ENCODE assay signal across 15 cellular contexts in genomic region chr11:20047755-20048154, GRCh38.
DNase-seq lines count a peak whose midpoint lies in the region; ATAC-seq and TF ChIP-seq lines count a peak whose summit lies in the region.
"Had no signal": no experiment of that assay in that cellular context is flagged by ENCODE, and none has a peak within 500 bp of the region (broad histone marks: within the 10 kb centered on the region; RNA-seq: fewer than 3 reads in every experiment).

No MANE protein-coding gene starts in this region.

- TF ChIP-seq CTCF in cardiac muscle cell (IDR thresholded peaks at IDR 0.05; ENCODE audit: low read depth, low read length), result no peak
- no peak for TF ChIP-seq CTCF in chondrocyte (IDR thresholded peaks at IDR 0.05)
- TF ChIP-seq CTCF in neutrophil (IDR thresholded peaks at IDR 0.05), result no peak
- TF ChIP-seq CTCF in thyroid gland (IDR thresholded peaks at IDR 0.05), result no peak

- H3K4me3 ChIP-seq in cardiac muscle cell (no peak overlapping the region), neutrophil (ENCODE audit: low read depth in 1 of 2, low read length in 1 of 2) (no peak overlapping the region), thyroid gland (replicated peaks in 1 of 3) (no peak overlapping the region)

- H3K9me3 ChIP-seq in cardiac muscle cell (ENCODE audit: low read depth) (no peaks in the 10 kb centered on the region), neutrophil (no peaks in the 10 kb centered on the region), thyroid gland (no peaks in the 10 kb centered on the region)

- H3K4me1 Mint-ChIP-seq in chondrocyte (ENCODE audit: low read depth), result peaks cover 91% of the 10 kb centered on the region

- H3K27ac Mint-ChIP-seq in chondrocyte (ENCODE audit: unreplicated experiment), result peak overlapping the region; percentile 87

- DNase-seq in cardiac muscle cell (ENCODE audit: low read depth in 1 of 2, low spot score in 1 of 2) (no peak), Right ventricle myocardium inferior (ENCODE audit: missing footprints) (no peak), chondrocyte (ENCODE audit: low spot score) (no peak), thyroid gland (no peak), C1 segment of cervical spinal cord (lab: John Stamatoyannopoulos, UW) (no peak), CD1c-positive myeloid dendritic cell (ENCODE audit: extremely low spot score) (no peak)
- DNase-seq: DMS79 treated with DMSO at 0.1 percent for 48 hours, KBM-7, NCI-H1436 treated with DMSO at 0.1 percent for 48 hours, NCI-H2029 treated with DMSO at 0.1 percent for 48 hours, NCI-H2171 treated with DMSO at 0.1 percent for 48 hours, NCI-H748 treated with DMSO at 0.1 percent for 48 hours, RPMI8226 had no signal

- peak overlapping the region; percentile 93 for H3K27ac ChIP-seq in cardiac muscle cell
- H3K27ac ChIP-seq in neutrophil, result peak overlapping the region; percentile 67
- H3K27ac ChIP-seq in thyroid gland, result peak overlapping the region; percentile 47 to 87 (median 81)

- H3K36me3 Mint-ChIP-seq in chondrocyte (ENCODE audit: low read depth), result peaks cover 66% of the 10 kb centered on the region

- no peak for TF ChIP-seq POLR2A in thyroid gland (IDR thresholded peaks at IDR 0.05)

- WGBS in thyroid gland, 2 donors, result 91 to 92% methylated on average over 2 of the region's 2 CpGs

- intact Hi-C loops in Right ventricle myocardium inferior (cut with DNase I) (loop anchor here (2.0 kb wide), 2 partner anchors 65 to 95 kb away; no protein-coding TSS in a partner anchor), thyroid gland (cut with DNase I) (no loop called here)

- no peaks in the 10 kb centered on the region for H3K9me3 Mint-ChIP-seq in chondrocyte (ENCODE audit: low read depth)

- H3K36me3 ChIP-seq in cardiac muscle cell, result peaks cover 76% of the 10 kb centered on the region
- H3K36me3 ChIP-seq in neutrophil, result peaks cover 53% of the 10 kb centered on the region
- peaks cover 16 to 24% of the 10 kb centered on the region in 2 donors for H3K36me3 ChIP-seq in thyroid gland

- H3K4me1 ChIP-seq in cardiac muscle cell (ENCODE audit: low read depth) (peaks cover 54% of the 10 kb centered on the region), neutrophil (ENCODE audit: control insufficient read depth in 1 of 2, insufficient read depth in 1 of 2, low read depth in 1 of 2, low read length in 1 of 2) (peaks cover 5 to 27% of the 10 kb centered on the region in 2 experiments), thyroid gland (peaks cover 45 to 49% of the 10 kb centered on the region in 2 donors)

- no peak overlapping the region for H3K4me3 Mint-ChIP-seq in chondrocyte (ENCODE audit: unreplicated experiment)

- ATAC-seq in Right ventricle myocardium inferior, result no peak
- no peak for ATAC-seq in HG03135 (IDR thresholded peaks at IDR 0.05; ENCODE audit: unreplicated experiment)

- no peaks in the 10 kb centered on the region for H3K27me3 Mint-ChIP-seq in chondrocyte (ENCODE audit: low read depth)

- H3K27me3 ChIP-seq in cardiac muscle cell (no peaks in the 10 kb centered on the region), neutrophil (no peaks in the 10 kb centered on the region), thyroid gland (no peaks in the 10 kb centered on the region)
